Comparison of ENCODE assay signal across 2 cellular contexts in the genomic region with DNA sequence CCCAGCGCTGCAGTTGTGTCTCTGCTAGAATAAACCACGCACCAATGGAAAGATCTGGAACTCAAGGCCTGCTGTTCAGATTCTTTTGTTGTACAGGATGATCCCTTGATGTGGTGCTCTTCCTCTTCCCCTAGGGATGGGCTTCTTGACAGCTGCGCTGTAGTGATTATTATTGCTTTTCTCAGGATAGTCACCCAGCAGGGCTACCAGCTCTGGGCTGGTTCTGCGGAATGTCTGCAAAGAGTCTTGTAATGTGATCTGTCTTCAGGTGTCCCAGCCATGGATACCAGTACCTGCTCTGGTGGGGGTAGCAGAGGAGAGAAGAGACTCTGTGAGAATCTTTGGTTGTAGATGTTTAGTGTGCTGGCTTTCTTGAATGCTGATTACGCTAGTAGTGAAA.
TF ChIP-seq lines count a peak whose summit lies in the region.

No MANE protein-coding gene starts in this region.

TF ChIP-seq in GM23338, 12 proteins besides CTCF, POLR2A, EP300 and RAD21 (continued from another document):
- TF ChIP-seq, protein P1, sequence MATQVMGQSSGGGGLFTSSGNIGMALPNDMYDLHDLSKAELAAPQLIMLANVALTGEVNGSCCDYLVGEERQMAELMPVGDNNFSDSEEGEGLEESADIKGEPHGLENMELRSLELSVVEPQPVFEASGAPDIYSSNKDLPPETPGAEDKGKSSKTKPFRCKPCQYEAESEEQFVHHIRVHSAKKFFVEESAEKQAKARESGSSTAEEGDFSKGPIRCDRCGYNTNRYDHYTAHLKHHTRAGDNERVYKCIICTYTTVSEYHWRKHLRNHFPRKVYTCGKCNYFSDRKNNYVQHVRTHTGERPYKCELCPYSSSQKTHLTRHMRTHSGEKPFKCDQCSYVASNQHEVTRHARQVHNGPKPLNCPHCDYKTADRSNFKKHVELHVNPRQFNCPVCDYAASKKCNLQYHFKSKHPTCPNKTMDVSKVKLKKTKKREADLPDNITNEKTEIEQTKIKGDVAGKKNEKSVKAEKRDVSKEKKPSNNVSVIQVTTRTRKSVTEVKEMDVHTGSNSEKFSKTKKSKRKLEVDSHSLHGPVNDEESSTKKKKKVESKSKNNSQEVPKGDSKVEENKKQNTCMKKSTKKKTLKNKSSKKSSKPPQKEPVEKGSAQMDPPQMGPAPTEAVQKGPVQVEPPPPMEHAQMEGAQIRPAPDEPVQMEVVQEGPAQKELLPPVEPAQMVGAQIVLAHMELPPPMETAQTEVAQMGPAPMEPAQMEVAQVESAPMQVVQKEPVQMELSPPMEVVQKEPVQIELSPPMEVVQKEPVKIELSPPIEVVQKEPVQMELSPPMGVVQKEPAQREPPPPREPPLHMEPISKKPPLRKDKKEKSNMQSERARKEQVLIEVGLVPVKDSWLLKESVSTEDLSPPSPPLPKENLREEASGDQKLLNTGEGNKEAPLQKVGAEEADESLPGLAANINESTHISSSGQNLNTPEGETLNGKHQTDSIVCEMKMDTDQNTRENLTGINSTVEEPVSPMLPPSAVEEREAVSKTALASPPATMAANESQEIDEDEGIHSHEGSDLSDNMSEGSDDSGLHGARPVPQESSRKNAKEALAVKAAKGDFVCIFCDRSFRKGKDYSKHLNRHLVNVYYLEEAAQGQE (IDR thresholded peaks at IDR 0.05; ENCODE audit: unreplicated experiment), result no peak
- no peak for TF ChIP-seq STAT1 (IDR thresholded peaks at IDR 0.05; ENCODE audit: unreplicated experiment)
- no peak for TF ChIP-seq ETS1 (IDR thresholded peaks at IDR 0.05)
- TF ChIP-seq EZH2phosphoT487 (IDR thresholded peaks at IDR 0.05; ENCODE audit: unreplicated experiment), result no peak
- TF ChIP-seq, protein P2, sequence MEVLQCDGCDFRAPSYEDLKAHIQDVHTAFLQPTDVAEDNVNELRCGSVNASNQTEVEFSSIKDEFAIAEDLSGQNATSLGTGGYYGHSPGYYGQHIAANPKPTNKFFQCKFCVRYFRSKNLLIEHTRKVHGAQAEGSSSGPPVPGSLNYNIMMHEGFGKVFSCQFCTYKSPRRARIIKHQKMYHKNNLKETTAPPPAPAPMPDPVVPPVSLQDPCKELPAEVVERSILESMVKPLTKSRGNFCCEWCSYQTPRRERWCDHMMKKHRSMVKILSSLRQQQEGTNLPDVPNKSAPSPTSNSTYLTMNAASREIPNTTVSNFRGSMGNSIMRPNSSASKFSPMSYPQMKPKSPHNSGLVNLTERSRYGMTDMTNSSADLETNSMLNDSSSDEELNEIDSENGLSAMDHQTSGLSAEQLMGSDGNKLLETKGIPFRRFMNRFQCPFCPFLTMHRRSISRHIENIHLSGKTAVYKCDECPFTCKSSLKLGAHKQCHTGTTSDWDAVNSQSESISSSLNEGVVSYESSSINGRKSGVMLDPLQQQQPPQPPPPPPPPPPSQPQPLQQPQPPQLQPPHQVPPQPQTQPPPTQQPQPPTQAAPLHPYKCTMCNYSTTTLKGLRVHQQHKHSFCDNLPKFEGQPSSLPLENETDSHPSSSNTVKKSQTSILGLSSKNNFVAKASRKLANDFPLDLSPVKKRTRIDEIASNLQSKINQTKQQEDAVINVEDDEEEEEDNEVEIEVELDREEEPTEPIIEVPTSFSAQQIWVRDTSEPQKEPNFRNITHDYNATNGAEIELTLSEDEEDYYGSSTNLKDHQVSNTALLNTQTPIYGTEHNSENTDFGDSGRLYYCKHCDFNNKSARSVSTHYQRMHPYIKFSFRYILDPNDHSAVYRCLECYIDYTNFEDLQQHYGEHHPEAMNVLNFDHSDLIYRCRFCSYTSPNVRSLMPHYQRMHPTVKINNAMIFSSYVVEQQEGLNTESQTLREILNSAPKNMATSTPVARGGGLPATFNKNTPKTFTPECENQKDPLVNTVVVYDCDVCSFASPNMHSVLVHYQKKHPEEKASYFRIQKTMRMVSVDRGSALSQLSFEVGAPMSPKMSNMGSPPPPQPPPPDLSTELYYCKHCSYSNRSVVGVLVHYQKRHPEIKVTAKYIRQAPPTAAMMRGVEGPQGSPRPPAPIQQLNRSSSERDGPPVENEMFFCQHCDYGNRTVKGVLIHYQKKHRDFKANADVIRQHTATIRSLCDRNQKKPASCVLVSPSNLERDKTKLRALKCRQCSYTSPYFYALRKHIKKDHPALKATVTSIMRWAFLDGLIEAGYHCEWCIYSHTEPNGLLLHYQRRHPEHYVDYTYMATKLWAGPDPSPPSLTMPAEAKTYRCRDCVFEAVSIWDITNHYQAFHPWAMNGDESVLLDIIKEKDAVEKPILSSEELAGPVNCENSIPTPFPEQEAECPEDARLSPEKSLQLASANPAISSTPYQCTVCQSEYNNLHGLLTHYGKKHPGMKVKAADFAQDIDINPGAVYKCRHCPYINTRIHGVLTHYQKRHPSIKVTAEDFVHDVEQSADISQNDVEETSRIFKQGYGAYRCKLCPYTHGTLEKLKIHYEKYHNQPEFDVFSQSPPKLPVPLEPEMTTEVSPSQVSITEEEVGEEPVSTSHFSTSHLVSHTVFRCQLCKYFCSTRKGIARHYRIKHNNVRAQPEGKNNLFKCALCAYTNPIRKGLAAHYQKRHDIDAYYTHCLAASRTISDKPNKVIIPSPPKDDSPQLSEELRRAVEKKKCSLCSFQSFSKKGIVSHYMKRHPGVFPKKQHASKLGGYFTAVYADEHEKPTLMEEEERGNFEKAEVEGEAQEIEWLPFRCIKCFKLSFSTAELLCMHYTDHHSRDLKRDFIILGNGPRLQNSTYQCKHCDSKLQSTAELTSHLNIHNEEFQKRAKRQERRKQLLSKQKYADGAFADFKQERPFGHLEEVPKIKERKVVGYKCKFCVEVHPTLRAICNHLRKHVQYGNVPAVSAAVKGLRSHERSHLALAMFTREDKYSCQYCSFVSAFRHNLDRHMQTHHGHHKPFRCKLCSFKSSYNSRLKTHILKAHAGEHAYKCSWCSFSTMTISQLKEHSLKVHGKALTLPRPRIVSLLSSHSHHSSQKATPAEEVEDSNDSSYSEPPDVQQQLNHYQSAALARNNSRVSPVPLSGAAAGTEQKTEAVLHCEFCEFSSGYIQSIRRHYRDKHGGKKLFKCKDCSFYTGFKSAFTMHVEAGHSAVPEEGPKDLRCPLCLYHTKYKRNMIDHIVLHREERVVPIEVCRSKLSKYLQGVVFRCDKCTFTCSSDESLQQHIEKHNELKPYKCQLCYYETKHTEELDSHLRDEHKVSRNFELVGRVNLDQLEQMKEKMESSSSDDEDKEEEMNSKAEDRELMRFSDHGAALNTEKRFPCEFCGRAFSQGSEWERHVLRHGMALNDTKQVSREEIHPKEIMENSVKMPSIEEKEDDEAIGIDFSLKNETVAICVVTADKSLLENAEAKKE (CRISPR knock-in tag; IDR thresholded peaks at IDR 0.05), result no peak
- TF ChIP-seq POLR2AphosphoS5 (IDR thresholded peaks at IDR 0.05; ENCODE audit: low read depth), result no peak
- no peak for TF ChIP-seq NANOG (IDR thresholded peaks at IDR 0.05; ENCODE audit: borderline replicate concordance)
- TF ChIP-seq JUNB (IDR thresholded peaks at IDR 0.05; ENCODE audit: unreplicated experiment), result no peak
- TF ChIP-seq ZNF114 (CRISPR knock-in tag; IDR thresholded peaks at IDR 0.05), result no peak
TF ChIP-seq in GM23338: peak in this region for 0.

TF ChIP-seq in WTC11, 78 proteins besides CTCF, POLR2A, EP300 and RAD21 (continued from another document):
- TF ChIP-seq HMGXB4 (CRISPR knock-in tag; IDR thresholded peaks at IDR 0.05), result no peak
- TF ChIP-seq NFATC4 (CRISPR knock-in tag; IDR thresholded peaks at IDR 0.05), result no peak
- no peak for TF ChIP-seq SMAD3 (CRISPR knock-in tag; IDR thresholded peaks at IDR 0.05; ENCODE audit: borderline replicate concordance)
- no peak for TF ChIP-seq ZNF396 (CRISPR knock-in tag; IDR thresholded peaks at IDR 0.05; ENCODE audit: borderline replicate concordance)
- TF ChIP-seq NFYB (CRISPR knock-in tag; conservative IDR thresholded peaks at IDR 0.05; ENCODE audit: low read depth), result no peak
- TF ChIP-seq PREB (CRISPR knock-in tag; IDR thresholded peaks at IDR 0.05; ENCODE audit: borderline replicate concordance), result no peak
- no peak for TF ChIP-seq TEAD4 (CRISPR knock-in tag; IDR thresholded peaks at IDR 0.05)
- TF ChIP-seq, protein P3, sequence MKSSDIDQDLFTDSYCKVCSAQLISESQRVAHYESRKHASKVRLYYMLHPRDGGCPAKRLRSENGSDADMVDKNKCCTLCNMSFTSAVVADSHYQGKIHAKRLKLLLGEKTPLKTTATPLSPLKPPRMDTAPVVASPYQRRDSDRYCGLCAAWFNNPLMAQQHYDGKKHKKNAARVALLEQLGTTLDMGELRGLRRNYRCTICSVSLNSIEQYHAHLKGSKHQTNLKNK (CRISPR knock-in tag; IDR thresholded peaks at IDR 0.05), result no peak
- TF ChIP-seq, protein P4, sequence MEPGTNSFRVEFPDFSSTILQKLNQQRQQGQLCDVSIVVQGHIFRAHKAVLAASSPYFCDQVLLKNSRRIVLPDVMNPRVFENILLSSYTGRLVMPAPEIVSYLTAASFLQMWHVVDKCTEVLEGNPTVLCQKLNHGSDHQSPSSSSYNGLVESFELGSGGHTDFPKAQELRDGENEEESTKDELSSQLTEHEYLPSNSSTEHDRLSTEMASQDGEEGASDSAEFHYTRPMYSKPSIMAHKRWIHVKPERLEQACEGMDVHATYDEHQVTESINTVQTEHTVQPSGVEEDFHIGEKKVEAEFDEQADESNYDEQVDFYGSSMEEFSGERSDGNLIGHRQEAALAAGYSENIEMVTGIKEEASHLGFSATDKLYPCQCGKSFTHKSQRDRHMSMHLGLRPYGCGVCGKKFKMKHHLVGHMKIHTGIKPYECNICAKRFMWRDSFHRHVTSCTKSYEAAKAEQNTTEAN (CRISPR knock-in tag; IDR thresholded peaks at IDR 0.05), result no peak
- no peak for TF ChIP-seq FOXJ3 (CRISPR knock-in tag; IDR thresholded peaks at IDR 0.05; ENCODE audit: borderline replicate concordance)
- TF ChIP-seq TEAD1 (CRISPR knock-in tag; IDR thresholded peaks at IDR 0.05), result no peak
- no peak for TF ChIP-seq ZNF121 (CRISPR knock-in tag; IDR thresholded peaks at IDR 0.05)
- TF ChIP-seq GABPB1 (CRISPR knock-in tag; IDR thresholded peaks at IDR 0.05), result no peak
- TF ChIP-seq ETV6 (CRISPR knock-in tag; IDR thresholded peaks at IDR 0.05), result no peak
- TF ChIP-seq, protein P5, sequence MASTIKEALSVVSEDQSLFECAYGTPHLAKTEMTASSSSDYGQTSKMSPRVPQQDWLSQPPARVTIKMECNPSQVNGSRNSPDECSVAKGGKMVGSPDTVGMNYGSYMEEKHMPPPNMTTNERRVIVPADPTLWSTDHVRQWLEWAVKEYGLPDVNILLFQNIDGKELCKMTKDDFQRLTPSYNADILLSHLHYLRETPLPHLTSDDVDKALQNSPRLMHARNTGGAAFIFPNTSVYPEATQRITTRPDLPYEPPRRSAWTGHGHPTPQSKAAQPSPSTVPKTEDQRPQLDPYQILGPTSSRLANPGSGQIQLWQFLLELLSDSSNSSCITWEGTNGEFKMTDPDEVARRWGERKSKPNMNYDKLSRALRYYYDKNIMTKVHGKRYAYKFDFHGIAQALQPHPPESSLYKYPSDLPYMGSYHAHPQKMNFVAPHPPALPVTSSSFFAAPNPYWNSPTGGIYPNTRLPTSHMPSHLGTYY (CRISPR knock-in tag; IDR thresholded peaks at IDR 0.05), result no peak
- TF ChIP-seq ZNF512 (CRISPR knock-in tag; IDR thresholded peaks at IDR 0.05; ENCODE audit: borderline replicate concordance), result no peak
